8 cellular contexts compared by ENCODE assay signal in the genomic region with DNA sequence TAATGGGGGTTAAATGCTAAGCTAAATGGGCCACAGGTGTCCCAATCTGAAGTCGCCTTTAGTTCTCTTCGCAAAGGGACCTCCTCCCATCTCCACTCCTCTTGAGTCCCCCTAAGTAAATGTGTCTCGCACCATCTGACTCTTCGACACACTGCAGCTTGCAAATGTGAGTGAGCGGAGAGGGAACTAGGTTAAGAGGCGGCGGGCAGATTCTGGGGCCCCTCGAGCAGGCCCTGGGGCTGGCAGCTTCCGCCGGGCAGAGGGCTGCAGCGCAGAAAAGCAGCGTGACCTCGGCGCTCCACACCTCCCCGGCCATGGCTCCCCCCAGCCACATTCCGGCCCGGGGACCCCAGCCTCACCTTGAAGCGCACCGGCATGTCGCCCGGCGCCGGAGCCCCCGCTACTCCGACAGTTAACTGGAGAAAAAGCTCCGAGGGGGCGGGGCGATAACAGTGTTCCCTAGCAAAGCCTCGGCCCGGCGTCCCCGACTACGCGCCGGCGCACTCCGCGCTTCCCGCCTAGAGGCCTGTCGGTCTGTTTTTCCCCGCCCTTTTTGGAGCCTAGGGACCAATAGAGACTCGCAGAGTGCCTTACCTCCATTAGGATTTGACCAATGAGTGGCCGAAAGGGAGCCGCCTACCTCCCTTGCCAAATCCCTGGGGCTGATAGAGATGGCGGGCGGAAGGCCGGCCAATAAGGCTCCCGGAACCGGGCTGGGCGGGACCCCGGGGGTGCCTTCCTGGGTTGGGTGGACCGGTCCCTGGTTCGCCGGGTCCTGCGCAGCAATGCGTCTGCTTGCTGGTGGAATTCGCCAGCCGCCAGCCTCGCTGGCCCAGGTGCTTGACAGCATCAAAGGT. TPM values are rescaled to one million over a fixed set of nuclear protein-coding genes. Genes with fewer than 3 reads are reported as not detected.
DNase-seq lines count a peak whose midpoint lies in the region; ATAC-seq, FAIRE-seq and TF ChIP-seq lines count a peak whose summit lies in the region.

A gene with protein sequence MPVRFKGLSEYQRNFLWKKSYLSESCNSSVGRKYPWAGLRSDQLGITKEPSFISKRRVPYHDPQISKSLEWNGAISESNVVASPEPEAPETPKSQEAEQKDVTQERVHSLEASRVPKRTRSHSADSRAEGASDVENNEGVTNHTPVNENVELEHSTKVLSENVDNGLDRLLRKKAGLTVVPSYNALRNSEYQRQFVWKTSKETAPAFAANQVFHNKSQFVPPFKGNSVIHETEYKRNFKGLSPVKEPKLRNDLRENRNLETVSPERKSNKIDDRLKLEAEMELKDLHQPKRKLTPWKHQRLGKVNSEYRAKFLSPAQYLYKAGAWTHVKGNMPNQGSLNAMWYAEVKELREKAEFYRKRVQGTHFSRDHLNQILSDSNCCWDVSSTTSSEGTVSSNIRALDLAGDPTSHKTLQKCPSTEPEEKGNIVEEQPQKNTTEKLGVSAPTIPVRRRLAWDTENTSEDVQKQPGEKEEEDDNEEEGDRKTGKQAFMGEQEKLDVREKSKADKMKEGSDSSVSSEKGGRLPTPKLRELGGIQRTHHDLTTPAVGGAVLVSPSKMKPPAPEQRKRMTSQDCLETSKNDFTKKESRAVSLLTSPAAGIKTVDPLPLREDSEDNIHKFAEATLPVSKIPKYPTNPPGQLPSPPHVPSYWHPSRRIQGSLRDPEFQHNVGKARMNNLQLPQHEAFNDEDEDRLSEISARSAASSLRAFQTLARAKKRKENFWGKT (minus strand): TSS at position 494 of the 857 bp plus-strand sequence. CDS start 117 bp downstream, at position 377.

- H3K9ac ChIP-seq in HUES64 (ENCODE audit: low read depth, low read length) (peak within 1 kb of the TSS; percentile 76), OCI-LY1 (ENCODE audit: low read length) (peak within 1 kb of the TSS; percentile 81), endothelial cell of umbilical vein (replicated peaks; ENCODE audit: extremely low read depth, insufficient read depth, low read length) (peak within 1 kb of the TSS; percentile 67)

- H3F3A ChIP-seq in OCI-LY1 (ENCODE audit: insufficient read depth, low read length), result no peaks in the 10 kb centered on the region

- no peaks in the 10 kb centered on the region for H3K27me3 ChIP-seq in Caco-2 (replicated peaks; ENCODE audit: control insufficient read depth, insufficient read depth, low read length)
- H3K27me3 ChIP-seq in HUES64 (ENCODE audit: insufficient read depth, low read length), result no peaks in the 10 kb centered on the region
- H3K27me3 ChIP-seq in OCI-LY1 (ENCODE audit: insufficient read depth, low read length), result no peaks in the 10 kb centered on the region
- peaks cover 4 to 21% of the 10 kb centered on the region in 2 experiments for H3K27me3 ChIP-seq in endothelial cell of umbilical vein (ENCODE audit: control insufficient read depth in 2 of 2, insufficient read depth in 2 of 2, low read length in 2 of 2)

- peak; percentile 99 for ATAC-seq in GM21447 (IDR thresholded peaks at IDR 0.05; ENCODE audit: unreplicated experiment)

- H3K9me3 ChIP-seq in Caco-2, result no peaks in the 10 kb centered on the region
- H3K9me3 ChIP-seq in HUES64 (ENCODE audit: insufficient read depth, low read depth, low read length), result no peaks in the 10 kb centered on the region
- no peaks in the 10 kb centered on the region for H3K9me3 ChIP-seq in OCI-LY1 (ENCODE audit: low read length)
- H3K9me3 ChIP-seq in endothelial cell of umbilical vein (replicated peaks; ENCODE audit: control insufficient read depth, insufficient read depth, low read length), result no peaks in the 10 kb centered on the region

- H3K79me2 ChIP-seq in OCI-LY1 (ENCODE audit: insufficient read depth, low read length), result no peaks in the 10 kb centered on the region
- no peaks in the 10 kb centered on the region for H3K79me2 ChIP-seq in endothelial cell of umbilical vein (ENCODE audit: control insufficient read depth, insufficient read depth, low read length)

- dilution Hi-C loops in endothelial cell of umbilical vein (cut with MboI; ENCODE audit: extremely low pct_ligation_motif_present, low sequenced_read_pairs), result no loop called here

- peak; percentile 79 for TF ChIP-seq POLR2A in endothelial cell of umbilical vein (IDR thresholded peaks at IDR 0.05; ENCODE audit: low read depth, low read length)

- H4K20me1 ChIP-seq in OCI-LY1 (ENCODE audit: insufficient read depth, low read length) (no peaks in the 10 kb centered on the region), endothelial cell of umbilical vein (replicated peaks; ENCODE audit: control insufficient read depth, extremely low read depth, insufficient read depth, low read length) (no peaks in the 10 kb centered on the region)

- peaks cover 8% of the 10 kb centered on the region for H3K36me3 Mint-ChIP-seq in Caco-2 (ENCODE audit: insufficient read depth, unreplicated experiment)

- CTCF ChIA-PET in Caco-2 (lab: Charles Lee) (interaction anchor here (0.6 to 1.1 kb wide), 2 partner anchors 14 to 33 kb away, joined by 3 read pairs; no protein-coding TSS in a partner anchor), endothelial cell of umbilical vein (lab: Charles Lee) (interaction anchor here (0.7 to 2.8 kb wide), 5 partner anchors 11 to 109 kb away, joined by 3 to 11 read pairs (median 4); no protein-coding TSS in a partner anchor)

- H3K27ac Mint-ChIP-seq in Caco-2 (ENCODE audit: unreplicated experiment), result peak within 1 kb of the TSS; percentile 51

- under 1% methylated on average over 59 of the region's 59 CpGs for WGBS in HUES64

- no peaks in the 10 kb centered on the region for H3K9me1 ChIP-seq in endothelial cell of umbilical vein (replicated peaks; ENCODE audit: control insufficient read depth, extremely low read depth, insufficient read depth, low read length)

- H2AFZ ChIP-seq in OCI-LY1 (ENCODE audit: low read length) (peak within 1 kb of the TSS; percentile 11; the same call in 1 of the 2 replicates), endothelial cell of umbilical vein (ENCODE audit: low read depth, low read length) (peak within 1 kb of the TSS; percentile 97)

- H3K9me2 ChIP-seq in OCI-LY1 (ENCODE audit: low read depth, low read length), result no peaks in the 10 kb centered on the region

- H3K4me3 Mint-ChIP-seq in Caco-2 (ENCODE audit: unreplicated experiment), result peak within 1 kb of the TSS; percentile 79

- H3K4me3 ChIP-seq in Caco-2 (ENCODE audit: low read depth, low read length) (peak within 1 kb of the TSS; percentile 71), HUES64 (ENCODE audit: low read length) (peak within 1 kb of the TSS; percentile 87), OCI-LY1 (ENCODE audit: low read depth, low read length, poor library complexity, severe bottlenecking) (peak within 1 kb of the TSS; percentile 76), endothelial cell of umbilical vein (replicated peaks in 1 of 3; ENCODE audit: insufficient read depth in 1 of 3, low read depth in 1 of 3, low read length in 3 of 3) (peak within 1 kb of the TSS; percentile 57 to 93 (median 87))

- H3K36me3 ChIP-seq in Caco-2 (ENCODE audit: control insufficient read depth, insufficient read depth, low read length) (no peaks in the 10 kb centered on the region), HUES64 (ENCODE audit: insufficient read depth, low read length) (no peaks in the 10 kb centered on the region), OCI-LY1 (ENCODE audit: insufficient read depth, low read length) (peaks cover 9% of the 10 kb centered on the region; the same call in 1 of the 2 replicates), endothelial cell of umbilical vein (ENCODE audit: control insufficient read depth in 2 of 2, extremely low read depth in 1 of 2, insufficient read depth in 2 of 2, low read length in 2 of 2) (peaks cover 0 to 3% of the 10 kb centered on the region in 2 experiments)

- POLR2A ChIA-PET in Caco-2 (lab: Charles Lee) (interaction anchor here (0.6 kb wide), 1 partner anchor 684 kb away, joined by 3 read pairs; no protein-coding TSS in a partner anchor), endothelial cell of umbilical vein (lab: Charles Lee) (interaction anchor here (0.6 to 1.2 kb wide), 3 partner anchors 33 to 341 kb away, joined by 3 to 5 read pairs (median 4); no protein-coding TSS in a partner anchor)

- FAIRE-seq in endothelial cell of umbilical vein (lab: Jason Lieb, UNC), result peak; percentile 99

- H3K4me1 ChIP-seq in Caco-2 (peaks cover 22% of the 10 kb centered on the region; the same call in 1 of the 2 replicates), HUES64 (ENCODE audit: insufficient read depth, low read length) (peaks cover 17% of the 10 kb centered on the region), OCI-LY1 (ENCODE audit: insufficient read depth, low read length, severe bottlenecking) (peaks cover 21% of the 10 kb centered on the region), endothelial cell of umbilical vein (ENCODE audit: control insufficient read depth, extremely low read depth, insufficient read depth, low read length) (peaks cover 13% of the 10 kb centered on the region)

- H3K27me3 Mint-ChIP-seq in Caco-2 (ENCODE audit: insufficient read depth, unreplicated experiment), result no peaks in the 10 kb centered on the region

- peaks cover 8% of the 10 kb centered on the region for H3K4me1 Mint-ChIP-seq in Caco-2 (ENCODE audit: low read depth, unreplicated experiment)

- DNase-seq in Caco-2, result peak; percentile 97 to 98
- peak; percentile 95 for DNase-seq in activated CD8-positive, alpha-beta memory T cell treated with anti-CD3 and anti-CD28 coated beads, Interleukin-2, amount 50 U/mL, for 4 hours
- DNase-seq in endothelial cell of umbilical vein (ENCODE audit: low read depth, low spot score), result peak; percentile 98
- DNase-seq in midbrain (lab: John Stamatoyannopoulos, UW), result peak; percentile 99
- peak; percentile 91 to 92 for DNase-seq in stimulated activated CD8-positive, alpha-beta memory T cell treated with anti-CD3 and anti-CD28 coated beads, Interleukin-2, amount 100 ng/mL, for 1 hour (ENCODE audit: low read depth in 2 of 2)

- H3K4me2 ChIP-seq in OCI-LY1 (ENCODE audit: low read length) (peak within 1 kb of the TSS; percentile 94), endothelial cell of umbilical vein (ENCODE audit: insufficient read depth, low read length) (peak within 1 kb of the TSS; percentile 97)

- peak within 1 kb of the TSS; percentile 66 for H3K27ac ChIP-seq in HUES64 (ENCODE audit: low read depth, low read length)
- H3K27ac ChIP-seq in OCI-LY1 (ENCODE audit: low read depth, low read length, poor library complexity, severe bottlenecking), result peak within 1 kb of the TSS; percentile 4
- peak within 1 kb of the TSS; percentile 19 for H3K27ac ChIP-seq in endothelial cell of umbilical vein (ENCODE audit: insufficient read depth, low read depth, low read length)

- TF ChIP-seq CTCF in Caco-2 (IDR thresholded peaks at IDR 0.05; ENCODE audit: insufficient read depth in 1 of 2, low read depth in 1 of 2, low read length in 1 of 2, severe bottlenecking in 1 of 2, unreplicated experiment in 1 of 2) (no peak), OCI-LY1 (IDR thresholded peaks at IDR 0.05; ENCODE audit: low read length) (no peak), endothelial cell of umbilical vein (IDR thresholded peaks at IDR 0.05; ENCODE audit: extremely low read depth in 1 of 2, insufficient read depth in 1 of 2, low read depth in 1 of 2, low read length in 2 of 2) (no peak)

- intact Hi-C loops in Caco-2 (cut with micrococcal nuclease; ENCODE audit: unreplicated experiment), result loop anchor here (1.0 to 2.0 kb wide), 5 partner anchors 12 to 355 kb away; a partner anchor contains a TSS
- intact Hi-C loops in endothelial cell of umbilical vein (cut with micrococcal nuclease), result loop anchor here (1.0 to 2.0 kb wide), 4 partner anchors 278 to 1063 kb away; a partner anchor contains a TSS

- H3K9me3 Mint-ChIP-seq in Caco-2 (ENCODE audit: unreplicated experiment), result no peaks in the 10 kb centered on the region

- BruUV-seq in Caco-2 (replicated peaks; lab: Mats Ljungman, UMichigan) (no TSS peak), endothelial cell of umbilical vein (replicated peaks; lab: Mats Ljungman, UMichigan) (TSS peak; percentile 62)

RNA-seq across cellular contexts. Expression of the gene that starts here (rescaled TPM):
- total RNA-seq in Caco-2 (2022), result 19.0 and 22.2 TPM in 2 replicates
- 10.6 TPM for polyA plus RNA-seq in HUES64 (2013, experiment 1 of 2)
- 8.6 TPM for polyA plus RNA-seq in HUES64 (2013, experiment 2 of 2)
- 12.5 and 14.4 TPM in 2 replicates for total RNA-seq in endothelial cell of umbilical vein
- 2.9 and 4.3 TPM in 2 replicates for polyA plus RNA-seq in endothelial cell of umbilical vein
- polyA plus RNA-seq in endothelial cell of umbilical vein (2011; cell fraction: cytosol; rRNA removed), result 3.7 and 4.5 TPM in 2 replicates
- 41.9 and 62.1 TPM in 2 replicates for polyA plus RNA-seq in endothelial cell of umbilical vein (2011; cell fraction: nucleus; rRNA removed)
- 8.4 and 8.7 TPM in 2 replicates for polyA plus RNA-seq in endothelial cell of umbilical vein (2012)
- polyA minus RNA-seq in endothelial cell of umbilical vein, result 3.8 and 4.2 TPM in 2 replicates
- polyA minus RNA-seq in endothelial cell of umbilical vein (2011; cell fraction: cytosol; rRNA and poly(A)+ RNA removed), result 6.7 TPM
- polyA minus RNA-seq in endothelial cell of umbilical vein (2011; cell fraction: nucleus; rRNA and poly(A)+ RNA removed), result 15.0 and 28.1 TPM in 2 replicates

Comparison
In these comparisons a context has a peak if more than half of its experiments do, and no peak if none do; other contexts are left out.
1. Peak in every context shown above with its lines: DNase-seq, ATAC-seq, H3K4me3 ChIP-seq and H3K27ac ChIP-seq.
2. H3K27ac ChIP-seq: peak in every context shown above with its lines; median percentile 66 in HUES64; 19 in endothelial cell of umbilical vein; 4 in OCI-LY1.